ENCODE assay signal across 1 cellular context in genomic region chr2:152925540-152926448, GRCh38.
TF ChIP-seq lines count a peak whose summit lies in the region.

No MANE protein-coding gene starts in this region.

TF ChIP-seq in H1, 55 proteins besides CTCF, POLR2A, EP300 and RAD21 (continued from another document):
- TF ChIP-seq, protein P1, sequence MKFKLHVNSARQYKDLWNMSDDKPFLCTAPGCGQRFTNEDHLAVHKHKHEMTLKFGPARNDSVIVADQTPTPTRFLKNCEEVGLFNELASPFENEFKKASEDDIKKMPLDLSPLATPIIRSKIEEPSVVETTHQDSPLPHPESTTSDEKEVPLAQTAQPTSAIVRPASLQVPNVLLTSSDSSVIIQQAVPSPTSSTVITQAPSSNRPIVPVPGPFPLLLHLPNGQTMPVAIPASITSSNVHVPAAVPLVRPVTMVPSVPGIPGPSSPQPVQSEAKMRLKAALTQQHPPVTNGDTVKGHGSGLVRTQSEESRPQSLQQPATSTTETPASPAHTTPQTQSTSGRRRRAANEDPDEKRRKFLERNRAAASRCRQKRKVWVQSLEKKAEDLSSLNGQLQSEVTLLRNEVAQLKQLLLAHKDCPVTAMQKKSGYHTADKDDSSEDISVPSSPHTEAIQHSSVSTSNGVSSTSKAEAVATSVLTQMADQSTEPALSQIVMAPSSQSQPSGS (IDR thresholded peaks at IDR 0.05; ENCODE audit: low read length) = no peak
